31 cellular contexts compared by ENCODE assay signal in genomic region chr4:15320116-15320515, GRCh38.
"Had no signal": no experiment of that assay in that cellular context is flagged by ENCODE, and none has a peak within 500 bp of the region (broad histone marks: within the 10 kb centered on the region; RNA-seq: fewer than 3 reads in every experiment).

No MANE protein-coding gene starts in this region.

- H3K4me3 ChIP-seq: cardiac muscle cell, MG63, PC-9 had no signal

- H3K27ac ChIP-seq: brain microvascular endothelial cell, cardiac muscle cell, PC-9, RWPE1, WERI-Rb-1 had no signal

- DNase-seq: activated CD4-positive, alpha-beta T cell treated with anti-CD3 and anti-CD28 coated beads, Interleukin-2, amount 10 ng/mL, durations not matched to agents 24 days and 14 days; activated CD4-positive, alpha-beta T cell treated with anti-CD3 and anti-CD28 coated beads, Interleukin-2, amount 50 U/mL, for 4 hours; activated CD8-positive, alpha-beta T cell treated with anti-CD3 and anti-CD28 coated beads for 36 hours; activated effector memory CD4-positive, alpha-beta T cell treated with anti-CD3 and anti-CD28 coated beads, Interleukin-2, amount 50 U/mL, for 16 hours; activated naive CD4-positive, alpha-beta T cell; activated naive CD4-positive, alpha-beta T cell treated with anti-CD3 and anti-CD28 coated beads, Interleukin-2, amount 50 U/mL, for 16 hours; activated naive CD8-positive, alpha-beta T cell treated with anti-CD3 and anti-CD28 coated beads for 36 hours; activated T-cell treated with anti-CD3 and anti-CD28 coated beads, Interleukin-2, amount 50 U/mL, for 1 hour; activated T-cell treated with anti-CD3 and anti-CD28 coated beads, Interleukin-2, amount 50 U/mL, for 72 hours; amniotic stem cell; aorta; brain microvascular endothelial cell; Kasumi-1; KG1; MG63; NCI-H1048; NCI-H1105 treated with DMSO at 0.1 percent for 48 hours; NCI-H1436; NCI-H1694; NCI-H1930; NCI-H2081 treated with DMSO at 0.1 percent for 48 hours; NCI-H345; NCI-H524 treated with DMSO at 0.1 percent for 48 hours; PC-9; Right ventricle myocardium superior; T1000; WERI-Rb-1 had no signal

- H2AFZ ChIP-seq: PC-9 had no signal

- H3K27me3 ChIP-seq: brain microvascular endothelial cell, cardiac muscle cell, MG63 had no signal

- FAIRE-seq: RCC 7860 had no signal

- ATAC-seq: activated CD8-positive, alpha-beta T cell treated with anti-CD3 and anti-CD28 coated beads for 36 hours; activated T-cell treated with anti-CD3 and anti-CD28 coated beads, Interleukin-2, amount 50 U/mL, for 72 hours; activated T-helper 17 cell treated with anti-CD3 and anti-CD28 coated beads, Interleukin-2, amount 50 U/mL, for 72 hours had no signal

- H3K36me3 ChIP-seq: brain microvascular endothelial cell, cardiac muscle cell, MG63, WERI-Rb-1 had no signal

- H3K9me3 ChIP-seq: MG63 had no signal

- H3K4me2 ChIP-seq: PC-9 had no signal
